In genomic region chr6:136113736-136114173, GRCh38 we compare ENCODE assay signal across 8 cellular contexts.
A peak's percentile ranks its signal among the peaks of the same experiment; 100 is the strongest.
DNase-seq lines count a peak whose midpoint lies in the region; ATAC-seq and TF ChIP-seq lines count a peak whose summit lies in the region.

No MANE protein-coding gene starts in this region.

- DNase-seq in AML-193 (lab: John Stamatoyannopoulos, UW), result peak; percentile 67 to 73
- peak; percentile 37 for DNase-seq in MG63
- DNase-seq in RWPE1 (ENCODE audit: low spot score), result peak; percentile 13
- DNase-seq in fibroblast of the aortic adventitia (ENCODE audit: low read depth), result peak; percentile 80
- DNase-seq in T-helper 17 cell, result no peak
- no peak for DNase-seq in stimulated activated CD4-positive, alpha-beta T cell treated with anti-CD3 and anti-CD28 coated beads, Interleukin-1b, Interleukin-23, amount 100 ng/mL, for 48 hours

- H3K4me3 Mint-ChIP-seq in T-helper 17 cell, result no peak overlapping the region

- no peak for TF ChIP-seq CTCF in RWPE1 (conservative IDR thresholded peaks at IDR 0.05; ENCODE audit: low read depth)
- TF ChIP-seq CTCF in fibroblast of the aortic adventitia (IDR thresholded peaks at IDR 0.05; ENCODE audit: insufficient read depth, low read length), result no peak
- TF ChIP-seq CTCF in parathyroid adenoma (IDR thresholded peaks at IDR 0.05), result no peak

- H3K27ac ChIP-seq in RWPE1, result no peak overlapping the region
- peak overlapping the region; percentile 26 for H3K27ac ChIP-seq in parathyroid adenoma

- H3K9ac ChIP-seq in parathyroid adenoma, result no peak overlapping the region

- H3K4me1 Mint-ChIP-seq in T-helper 17 cell, result peaks cover 2% of the 10 kb centered on the region

- CTCF ChIA-PET in RWPE1 (lab: Yijun Ruan, JAX), result interaction anchor here (0.5 to 1.7 kb wide), 4 partner anchors 9 to 594 kb away, joined by 3 to 14 read pairs (median 4); no protein-coding TSS in a partner anchor

- H3K36me3 ChIP-seq in MG63 (no peaks in the 10 kb centered on the region; the same call in 1 of the 2 replicates), parathyroid adenoma (ENCODE audit: control insufficient read depth, insufficient read depth, low read length) (no peaks in the 10 kb centered on the region)

- no peaks in the 10 kb centered on the region for H3K9me3 ChIP-seq in MG63
- no peaks in the 10 kb centered on the region for H3K9me3 ChIP-seq in parathyroid adenoma (ENCODE audit: control insufficient read depth, low read length)
- no peaks in the 10 kb centered on the region for H3K9me3 ChIP-seq in T-helper 17 cell (ENCODE audit: control insufficient read depth, low read length, poor library complexity, severe bottlenecking)

- H3K27ac Mint-ChIP-seq in T-helper 17 cell, result no peak overlapping the region

- H3K4me3 ChIP-seq in MG63 (no peak overlapping the region), fibroblast of the aortic adventitia (ENCODE audit: low read depth, low read length) (no peak overlapping the region), parathyroid adenoma (ENCODE audit: low read depth, low read length) (no peak overlapping the region)

- peaks cover 11% of the 10 kb centered on the region for H3K4me1 ChIP-seq in parathyroid adenoma

- POLR2A ChIA-PET in RWPE1 (lab: Yijun Ruan, JAX; ENCODE audit: low non-redundant PET), result no interaction called here

- H3K27me3 ChIP-seq in MG63 (no peaks in the 10 kb centered on the region), parathyroid adenoma (ENCODE audit: control insufficient read depth, insufficient read depth, low read length) (no peaks in the 10 kb centered on the region)

- H2AFZ ChIP-seq in parathyroid adenoma, result peak overlapping the region; percentile 17

- H3K36me3 Mint-ChIP-seq in T-helper 17 cell (ENCODE audit: low read depth), result no peaks in the 10 kb centered on the region

- H3K79me2 ChIP-seq in parathyroid adenoma, result peaks cover 14% of the 10 kb centered on the region

- H3K4me2 ChIP-seq in parathyroid adenoma (ENCODE audit: low read length), result no peak overlapping the region

- peaks cover 46% of the 10 kb centered on the region for H3K27me3 Mint-ChIP-seq in T-helper 17 cell

- ATAC-seq in T-helper 17 cell, result no peak
- ATAC-seq in GM21447 (IDR thresholded peaks at IDR 0.05; ENCODE audit: unreplicated experiment), result no peak

Comparison
In these comparisons a context has a peak if more than half of its experiments do, and no peak if none do; other contexts are left out.
1. DNase-seq: peak in AML-193 (2 of 2), MG63 (single experiment), RWPE1 (single experiment) and fibroblast of the aortic adventitia (single experiment); none in T-helper 17 cell (0 of 3) and stimulated activated CD4-positive, alpha-beta T cell treated with anti-CD3 and anti-CD28 coated beads, Interleukin-1b, Interleukin-23, amount 100 ng/mL, for 48 hours (single experiment).